Comparison of ENCODE assay signal across 15 cellular contexts in the genomic region with DNA sequence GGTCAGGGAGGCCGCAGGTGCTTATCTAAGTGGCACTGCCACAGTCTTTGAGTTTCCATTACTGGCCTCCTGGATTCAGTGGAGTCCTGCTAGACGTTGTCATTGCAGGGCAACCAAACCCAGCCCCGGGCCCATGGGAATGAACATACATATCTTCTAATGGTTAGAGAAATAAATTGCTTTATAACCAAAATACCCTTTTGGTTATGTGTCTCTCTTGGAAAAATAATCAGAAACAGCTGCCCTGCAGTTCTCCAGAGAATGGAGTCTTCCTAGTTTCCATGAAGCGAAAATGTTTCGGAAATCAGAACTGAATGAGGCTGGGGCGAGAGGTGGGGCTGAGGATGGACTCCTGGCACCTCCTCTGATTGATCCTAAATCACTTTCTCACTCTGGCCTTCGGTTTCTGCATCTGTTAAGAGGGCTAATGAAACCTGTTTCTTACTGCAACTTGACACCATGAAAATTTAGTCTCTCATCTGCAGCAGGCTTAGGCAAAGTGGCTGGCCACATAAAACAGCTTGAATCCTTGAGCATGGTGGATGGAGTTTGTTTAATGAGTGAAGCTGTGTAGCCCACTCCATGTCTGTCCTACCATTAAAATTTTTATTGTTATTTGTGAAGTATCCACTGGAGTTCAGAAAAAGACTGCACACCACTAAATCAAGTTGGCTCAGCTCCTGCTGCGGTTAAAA.
DNase-seq lines count a peak whose midpoint lies in the region; TF ChIP-seq lines count a peak whose summit lies in the region.
"Had no signal": no experiment of that assay in that cellular context is flagged by ENCODE, and none has a peak within 500 bp of the region (broad histone marks: within the 10 kb centered on the region; RNA-seq: fewer than 3 reads in every experiment).

No MANE protein-coding gene starts in this region.

- H3K27ac ChIP-seq in OCI-LY1 (ENCODE audit: low read depth, low read length, poor library complexity, severe bottlenecking) (peak overlapping the region; percentile 100), muscle layer of colon (ENCODE audit: low read depth, low read length) (peak overlapping the region; percentile 64), ascending aorta (no peak overlapping the region)
- H3K27ac ChIP-seq: 22Rv1, colonic mucosa, SJSA1 had no signal

- H3K9ac ChIP-seq in OCI-LY1 (ENCODE audit: low read length) (peak overlapping the region; percentile 22; the same call in 1 of the 2 replicates), muscle layer of colon (ENCODE audit: low read length) (no peak overlapping the region)

- DNase-seq in DMS 273 (lab: John Stamatoyannopoulos, UW; ENCODE audit: unreplicated experiment) (peak; percentile 21), DMS 273 treated with DMSO at 0.1 percent for 48 hours (lab: John Stamatoyannopoulos, UW) (no peak), HEK293T (ENCODE audit: extremely low spot score) (peak; percentile 45), T-helper 9 cell (no peak), ascending aorta (ENCODE audit: low spot score in 2 of 2) (no peak)
- no peak for DNase-seq in activated naive CD4-positive, alpha-beta T cell (lab: John Stamatoyannopoulos, UW)
- DNase-seq: activated CD8-positive, alpha-beta T cell treated with anti-CD3 and anti-CD28 coated beads for 36 hours; amygdala; CD4-positive, alpha-beta T cell; colonic mucosa; substantia nigra had no signal

- CTCF ChIA-PET in HEK293T (lab: Yijun Ruan, JAX): interaction anchor here (1.5 kb wide), 1 partner anchor 32 kb away, joined by 3 read pairs; no protein-coding TSS in a partner anchor

- intact Hi-C loops in ascending aorta (cut with DNase I): no loop called here

- H3K36me3 ChIP-seq in OCI-LY1 (ENCODE audit: insufficient read depth, low read length) (no peaks in the 10 kb centered on the region), muscle layer of colon (ENCODE audit: insufficient read depth, low read length) (no peaks in the 10 kb centered on the region), ascending aorta (no peaks in the 10 kb centered on the region)
- H3K36me3 ChIP-seq: colonic mucosa, SJSA1 had no signal

- no peak overlapping the region; the same call in 1 of the 2 replicates for H3K4me2 ChIP-seq in OCI-LY1 (ENCODE audit: low read length)

- TF ChIP-seq CTCF in OCI-LY1 (IDR thresholded peaks at IDR 0.05; ENCODE audit: low read length): no peak
- TF ChIP-seq CTCF in ascending aorta (IDR thresholded peaks at IDR 0.05): no peak

- H3K9me2 ChIP-seq in OCI-LY1 (ENCODE audit: low read depth, low read length): no peaks in the 10 kb centered on the region

- H3K27me3 ChIP-seq in OCI-LY1 (ENCODE audit: insufficient read depth, low read length): no peaks in the 10 kb centered on the region
- no peaks in the 10 kb centered on the region for H3K27me3 ChIP-seq in muscle layer of colon (ENCODE audit: control insufficient read depth in 1 of 2, insufficient read depth in 2 of 2, low read length in 2 of 2)
- H3K27me3 ChIP-seq in ascending aorta: no peaks in the 10 kb centered on the region
- H3K27me3 ChIP-seq: colonic mucosa, SJSA1 had no signal

- 0 out of 2 replicates have a peak, but pooled peaks cover 2% of the 10 kb centered on the region for H3K9me3 ChIP-seq in OCI-LY1 (ENCODE audit: low read length)
- H3K9me3 ChIP-seq in muscle layer of colon (ENCODE audit: low read length): no peaks in the 10 kb centered on the region
- no peaks in the 10 kb centered on the region for H3K9me3 ChIP-seq in ascending aorta
- H3K9me3 ChIP-seq: colonic mucosa, SJSA1 had no signal

- no peak overlapping the region for H3K4me3 ChIP-seq in OCI-LY1 (ENCODE audit: low read depth, low read length, poor library complexity, severe bottlenecking)
- no peak overlapping the region for H3K4me3 ChIP-seq in muscle layer of colon (ENCODE audit: low read depth in 1 of 2, low read length in 2 of 2)
- no peak overlapping the region for H3K4me3 ChIP-seq in ascending aorta
- H3K4me3 ChIP-seq: colonic mucosa, SJSA1 had no signal

- H3K4me1 ChIP-seq in OCI-LY1 (ENCODE audit: insufficient read depth, low read length, severe bottlenecking) (peaks cover 61% of the 10 kb centered on the region), muscle layer of colon (ENCODE audit: insufficient read depth, low read length) (peaks cover 82% of the 10 kb centered on the region), ascending aorta (no peaks in the 10 kb centered on the region)
- H3K4me1 ChIP-seq: colonic mucosa had no signal

- POLR2A ChIA-PET in HEK293T (lab: Yijun Ruan, JAX): no interaction called here

- H3K79me2 ChIP-seq in OCI-LY1 (ENCODE audit: insufficient read depth, low read length): no peaks in the 10 kb centered on the region

- H2AFZ ChIP-seq in OCI-LY1 (ENCODE audit: low read length): no peak overlapping the region

- peaks cover 22% of the 10 kb centered on the region; the same call in 1 of the 2 replicates for H3F3A ChIP-seq in OCI-LY1 (ENCODE audit: insufficient read depth, low read length)

- H4K20me1 ChIP-seq in OCI-LY1 (ENCODE audit: insufficient read depth, low read length): no peaks in the 10 kb centered on the region

TF ChIP-seq in HEK293T, 16 proteins besides CTCF, POLR2A, EP300 and RAD21:
- no peak for TF ChIP-seq FOXM1 (IDR thresholded peaks at IDR 0.05; ENCODE audit: borderline replicate concordance)
- TF ChIP-seq CTBP1 (IDR thresholded peaks at IDR 0.05; ENCODE audit: borderline replicate concordance): peak; percentile 66
- TF ChIP-seq, protein P1, sequence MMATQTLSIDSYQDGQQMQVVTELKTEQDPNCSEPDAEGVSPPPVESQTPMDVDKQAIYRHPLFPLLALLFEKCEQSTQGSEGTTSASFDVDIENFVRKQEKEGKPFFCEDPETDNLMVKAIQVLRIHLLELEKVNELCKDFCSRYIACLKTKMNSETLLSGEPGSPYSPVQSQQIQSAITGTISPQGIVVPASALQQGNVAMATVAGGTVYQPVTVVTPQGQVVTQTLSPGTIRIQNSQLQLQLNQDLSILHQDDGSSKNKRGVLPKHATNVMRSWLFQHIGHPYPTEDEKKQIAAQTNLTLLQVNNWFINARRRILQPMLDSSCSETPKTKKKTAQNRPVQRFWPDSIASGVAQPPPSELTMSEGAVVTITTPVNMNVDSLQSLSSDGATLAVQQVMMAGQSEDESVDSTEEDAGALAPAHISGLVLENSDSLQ (IDR thresholded peaks at IDR 0.05): peak; percentile 65

Comparison
In these comparisons a context has a peak if more than half of its experiments do, and no peak if none do; other contexts are left out.
1. DNase-seq: peak in DMS 273 (single experiment) and HEK293T (single experiment); none in DMS 273 treated with DMSO at 0.1 percent for 48 hours (single experiment), T-helper 9 cell (single experiment), activated naive CD4-positive, alpha-beta T cell (0 of 4) and ascending aorta (0 of 2).
2. H3K27ac ChIP-seq: peak in OCI-LY1 (single experiment) and muscle layer of colon (single experiment); none in ascending aorta (0 of 2).